ENCODE assay signal across 13 cellular contexts in the genomic region with DNA sequence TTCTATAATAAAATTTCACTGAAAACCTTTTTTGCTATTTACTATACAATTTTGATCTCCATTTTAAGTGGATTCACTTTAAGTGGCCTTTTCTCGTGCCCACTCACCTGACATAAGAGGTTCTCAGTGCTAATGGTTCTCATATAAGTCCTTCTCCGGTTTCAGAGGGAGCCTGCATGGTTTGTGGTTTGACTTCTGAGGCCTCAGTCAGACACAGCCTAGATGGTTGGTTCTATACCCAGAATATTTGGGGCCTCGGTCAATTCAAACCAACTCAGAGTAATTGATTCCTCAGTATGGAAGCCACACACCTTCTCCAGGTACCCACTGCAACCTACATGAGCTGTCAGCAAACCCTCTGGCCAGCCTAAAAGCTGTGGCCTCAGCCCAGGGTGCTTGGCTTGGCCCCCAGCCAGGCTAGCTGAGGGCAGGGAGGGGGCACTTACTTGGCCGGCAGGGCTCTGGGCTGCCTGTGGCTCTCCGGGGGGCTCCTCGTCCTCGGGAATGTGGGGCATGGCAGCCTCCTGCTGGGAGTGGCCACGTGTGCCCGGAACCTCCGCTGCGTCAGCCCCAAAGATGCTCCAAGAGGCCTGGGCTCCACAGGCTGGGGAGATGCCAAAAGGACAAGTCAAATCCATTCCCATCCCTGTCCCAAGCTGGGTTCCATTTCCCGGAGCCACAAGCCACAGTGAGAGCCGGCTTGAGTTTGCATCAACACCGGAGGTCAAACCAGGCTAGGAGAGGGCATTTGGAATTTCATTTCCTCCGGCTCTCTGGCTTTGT. TPM values are rescaled to one million over a fixed set of nuclear protein-coding genes. Genes with fewer than 3 reads are reported as not detected.
DNase-seq lines count a peak whose midpoint lies in the region; ATAC-seq and TF ChIP-seq lines count a peak whose summit lies in the region.
"Had no signal": no experiment of that assay in that cellular context is flagged by ENCODE, and none has a peak within 500 bp of the region (broad histone marks: within the 10 kb centered on the region; RNA-seq: fewer than 3 reads in every experiment).

No MANE protein-coding gene starts in this region.

- TF ChIP-seq POLR2A in uterus (IDR thresholded peaks at IDR 0.05): no peak

- H3K4me3 ChIP-seq in SK-N-MC (no peak overlapping the region), lower lobe of right lung (no peak overlapping the region), uterus (no peak overlapping the region)

- peaks cover 0 to 4% (median 0%) of the 10 kb centered on the region in 3 donors for H3K27me3 Mint-ChIP-seq in immature natural killer cell (ENCODE audit: low read depth in 3 of 3)

- H3K27ac ChIP-seq in SK-N-MC (peak overlapping the region; percentile 2; the same call in 1 of the 2 replicates), lower lobe of right lung (peak overlapping the region; percentile 63), uterus (peak overlapping the region; percentile 9 to 22)

- H3K36me3 ChIP-seq in SK-N-MC (ENCODE audit: insufficient read depth, low read length) (no peaks in the 10 kb centered on the region), lower lobe of right lung (no peaks in the 10 kb centered on the region), uterus (no peaks in the 10 kb centered on the region)

- H3K9me3 ChIP-seq in SK-N-MC (ENCODE audit: low read depth, low read length) (no peaks in the 10 kb centered on the region), lower lobe of right lung (no peaks in the 10 kb centered on the region), uterus (no peaks in the 10 kb centered on the region)
- H3K9me3 ChIP-seq: SK-N-SH had no signal

- no peak overlapping the region for H3K4me3 Mint-ChIP-seq in immature natural killer cell
- H3K4me3 Mint-ChIP-seq: activated naive CD4-positive, alpha-beta T cell treated with anti-CD3 and anti-CD28 coated beads for 36 hours; nephron had no signal

- no peak for TF ChIP-seq CTCF in lower lobe of right lung (IDR thresholded peaks at IDR 0.05)
- no peak for TF ChIP-seq CTCF in uterus (IDR thresholded peaks at IDR 0.05)

- H3K27me3 ChIP-seq in lower lobe of right lung (ENCODE audit: low read depth) (no peaks in the 10 kb centered on the region), uterus (no peaks in the 10 kb centered on the region)

- no peak overlapping the region for H3K9ac ChIP-seq in SK-N-MC (ENCODE audit: insufficient read length)
- H3K9ac ChIP-seq: SK-N-SH had no signal

- H3K27ac Mint-ChIP-seq in immature natural killer cell: no peak overlapping the region
- H3K27ac Mint-ChIP-seq: activated naive CD4-positive, alpha-beta T cell treated with anti-CD3 and anti-CD28 coated beads for 36 hours had no signal

- peak; percentile 3 for DNase-seq in NK-92 treated with Interleukin-12 subunit alpha and Interleukin-12 subunit beta, amount 100 ng/mL, for 24 hours (lab: John Stamatoyannopoulos, UW)
- DNase-seq in NK-92 (lab: John Stamatoyannopoulos, UW; ENCODE audit: unreplicated experiment) (no peak), SK-N-MC (ENCODE audit: low read depth, low spot score) (no peak), lower lobe of right lung (no peak), uterus (no peak), immature natural killer cell (no peak)
- DNase-seq: activated naive CD4-positive, alpha-beta T cell treated with anti-CD3 and anti-CD28 coated beads for 36 hours; H7; SK-N-SH had no signal

- H3K36me3 Mint-ChIP-seq in immature natural killer cell: no peaks in the 10 kb centered on the region

- H3K4me1 ChIP-seq in lower lobe of right lung: peaks cover 70% of the 10 kb centered on the region
- H3K4me1 ChIP-seq in uterus: peaks cover 0 to 6% of the 10 kb centered on the region in 2 donors

- ATAC-seq in lower lobe of right lung: peak in 1 of 2 donors; percentile 40
- no peak for ATAC-seq in HG02610 (IDR thresholded peaks at IDR 0.05; ENCODE audit: unreplicated experiment)
- no peak for ATAC-seq in GM18498 (IDR thresholded peaks at IDR 0.05; ENCODE audit: unreplicated experiment)
- ATAC-seq: sciatic nerve had no signal

- no peaks in the 10 kb centered on the region for H3K9me3 Mint-ChIP-seq in immature natural killer cell
- H3K9me3 Mint-ChIP-seq: activated naive CD4-positive, alpha-beta T cell treated with anti-CD3 and anti-CD28 coated beads for 36 hours; nephron had no signal

- H3K4me1 Mint-ChIP-seq in immature natural killer cell: no peaks in the 10 kb centered on the region

- intact Hi-C loops in lower lobe of right lung (cut with DNase I): no loop called here
- intact Hi-C loops in uterus (cut with DNase I; ENCODE audit: low total_unique reads): no loop called here

RNA-seq across cellular contexts. Expression of a gene that starts 41.8 kb away (rescaled TPM):
- total RNA-seq in lower lobe of right lung (12.9 TPM), uterus (100 to 1,000 TPM in 2 of 4 donors, 10 to 100 TPM in 2; 21.2 to 240 (median 107) TPM)
- polyA plus RNA-seq in immature natural killer cell: under 1 TPM in 1 of 3 donors, not detected in 2; 0.41 TPM
- total RNA-seq: activated naive CD4-positive, alpha-beta T cell treated with anti-CD3 and anti-CD28 coated beads for 36 hours had no signal

Comparison
In these comparisons a context has a peak if more than half of its experiments do, and no peak if none do; other contexts are left out.
1. H3K27ac ChIP-seq: peak in every context shown above with its lines; median percentile 63 in lower lobe of right lung; 16 in uterus; 2 in SK-N-MC.